In the genomic region with DNA sequence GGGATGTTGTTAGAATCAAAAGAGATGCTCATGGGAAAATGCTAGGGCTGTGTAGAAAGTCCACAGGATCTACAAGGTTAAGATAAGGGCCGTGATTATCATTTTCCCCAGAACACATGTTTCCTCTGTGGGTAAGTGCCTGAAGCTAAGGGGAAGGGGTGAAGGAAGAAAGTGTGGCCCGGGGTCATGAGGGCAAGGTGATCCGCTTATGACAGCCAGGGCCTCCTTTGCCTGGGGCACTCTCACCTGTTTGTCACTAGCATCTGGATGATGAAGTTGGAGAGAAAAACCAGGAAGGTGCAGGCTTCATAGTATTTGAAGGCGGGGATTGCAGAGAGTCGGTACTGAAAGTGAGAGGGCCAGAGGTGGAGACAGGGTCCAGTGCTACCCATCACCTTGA, we compare ENCODE assay signal across 19 cellular contexts. TPM values are rescaled to one million over a fixed set of nuclear protein-coding genes. Genes with fewer than 3 reads are reported as not detected.
"Had no signal": no experiment of that assay in that cellular context is flagged by ENCODE, and none has a peak within 500 bp of the region (broad histone marks: within the 10 kb centered on the region; RNA-seq: fewer than 3 reads in every experiment).

No MANE protein-coding gene starts in this region.

- H3K36me3 ChIP-seq: gastrocnemius medialis, pancreas had no signal

- ATAC-seq: gastrocnemius medialis, left lung, lower lobe of right lung, natural killer cell, pancreas, right cardiac atrium had no signal

- H3K27ac ChIP-seq: dorsolateral prefrontal cortex, epithelial cell of prostate, esophagus muscularis mucosa, gastrocnemius medialis, left lung, lower lobe of right lung, pancreas had no signal

- DNase-seq: cortex of kidney; dorsolateral prefrontal cortex; effector memory CD4-positive, alpha-beta T cell; gastrocnemius medialis; immature natural killer cell; left lung; natural killer cell; occipital lobe; pancreas; stimulated activated CD4-positive, alpha-beta T cell treated with anti-CD3 and anti-CD28 coated beads, Interleukin-2, amount 100 ng/mL, for 48 hours; stimulated activated naive CD4-positive, alpha-beta T cell treated with Interleukin-2 at 50 U/mL for 16 hours had no signal

- H3K9me3 ChIP-seq: esophagus muscularis mucosa, gastrocnemius medialis, left lung, lower lobe of right lung, pancreas had no signal

- H3K4me2 ChIP-seq: smooth muscle cell had no signal

- H3K4me1 ChIP-seq: gastrocnemius medialis, pancreas had no signal

- H3K4me3 ChIP-seq: dorsolateral prefrontal cortex, esophagus muscularis mucosa, gastrocnemius medialis, left lung, lower lobe of right lung, pancreas, smooth muscle cell had no signal

- H3K27me3 ChIP-seq: gastrocnemius medialis, pancreas had no signal

RNA-seq across cellular contexts. Expression of gene ADCY4, which starts 9.7 kb away (rescaled TPM):
- total RNA-seq: myocyte had no signal
- polyA plus RNA-seq: smooth muscle cell had no signal

RNA-seq across cellular contexts. Expression of gene RIPK3, which starts 14.7 kb away (rescaled TPM):
- total RNA-seq: myocyte, neural crest cell had no signal
- polyA plus RNA-seq: smooth muscle cell had no signal

RNA-seq across cellular contexts. Expression of gene CIDEB, which starts 17.4 kb away (rescaled TPM):
- total RNA-seq: mesothelial cell of epicardium, myocyte, neural crest cell, smooth muscle cell had no signal
- polyA plus RNA-seq: smooth muscle cell had no signal
